8 cellular contexts compared by ENCODE assay signal in genomic region chr16:1979271-1980025, GRCh38. TPM values are rescaled to one million over a fixed set of nuclear protein-coding genes. Genes with fewer than 3 reads are reported as not detected.
DNase-seq lines count a peak whose midpoint lies in the region; ATAC-seq and TF ChIP-seq lines count a peak whose summit lies in the region.
"Had no signal": no experiment of that assay in that cellular context is flagged by ENCODE, and none has a peak within 500 bp of the region (broad histone marks: within the 10 kb centered on the region; RNA-seq: fewer than 3 reads in every experiment).

No MANE protein-coding gene starts in this region.

- no peak overlapping the region for H3K9ac ChIP-seq in neural progenitor cell

- peaks cover 3% of the 10 kb centered on the region for H3K36me3 Mint-ChIP-seq in neural progenitor cell

- H3K4me3 Mint-ChIP-seq in neural progenitor cell: no peak overlapping the region

- no peak for ATAC-seq in GM18870 (IDR thresholded peaks at IDR 0.05; ENCODE audit: unreplicated experiment)
- ATAC-seq: gastrocnemius medialis had no signal

- no peak overlapping the region for H2AFZ ChIP-seq in neural progenitor cell (replicated peaks)

- no peak overlapping the region for H3K27ac Mint-ChIP-seq in neural progenitor cell

- H3K27me3 Mint-ChIP-seq in neural progenitor cell (ENCODE audit: insufficient read depth, low read depth): peaks cover 24% of the 10 kb centered on the region

- DNase-seq in astrocyte of the hippocampus (ENCODE audit: low read depth, low spot score) (peak; percentile 25), neural progenitor cell (ENCODE audit: low spot score) (peak; percentile 52), NCI-H345 treated with DMSO at 0.1 percent for 48 hours (lab: John Stamatoyannopoulos, UW; ENCODE audit: unreplicated experiment) (no peak), NOMO-1 treated with DMSO at 0.1 percent for 48 hours (lab: John Stamatoyannopoulos, UW; ENCODE audit: unreplicated experiment) (no peak)
- DNase-seq: activated naive CD4-positive, alpha-beta T cell had no signal

- peaks cover 16% of the 10 kb centered on the region for H3K4me1 Mint-ChIP-seq in neural progenitor cell

- no peaks in the 10 kb centered on the region for H3K9me3 Mint-ChIP-seq in neural progenitor cell

- TF ChIP-seq RAD21 in Ishikawa (IDR thresholded peaks at IDR 0.05; ENCODE audit: low read depth): no peak

- H4K20me1 ChIP-seq in neural progenitor cell (ENCODE audit: low read depth): peaks cover 44% of the 10 kb centered on the region

- H3K9me3 ChIP-seq in neural progenitor cell (ENCODE audit: low read depth): no peaks in the 10 kb centered on the region
- H3K9me3 ChIP-seq: gastrocnemius medialis had no signal

- peaks cover 3% of the 10 kb centered on the region for H3K79me2 ChIP-seq in neural progenitor cell (ENCODE audit: low read depth)

- peaks cover 30% of the 10 kb centered on the region for H3K4me1 ChIP-seq in neural progenitor cell

- H3K27ac ChIP-seq in neural progenitor cell: no peak overlapping the region
- H3K27ac ChIP-seq: gastrocnemius medialis had no signal

- H3F3A ChIP-seq in neural progenitor cell (ENCODE audit: low read depth): peaks cover 26% of the 10 kb centered on the region

- H3K27me3 ChIP-seq in neural progenitor cell: peaks cover 56% of the 10 kb centered on the region
- H3K27me3 ChIP-seq: gastrocnemius medialis had no signal

- peak overlapping the region; percentile 77 for H3K4me2 ChIP-seq in neural progenitor cell

- TF ChIP-seq EP300 in Ishikawa (IDR thresholded peaks at IDR 0.05; ENCODE audit: borderline replicate concordance): no peak

- H3K4me3 ChIP-seq in neural progenitor cell: peak overlapping the region; percentile 25
- H3K4me3 ChIP-seq: gastrocnemius medialis had no signal

- TF ChIP-seq CTCF in neural progenitor cell (IDR thresholded peaks at IDR 0.05): no peak

- H3K36me3 ChIP-seq in neural progenitor cell: no peaks in the 10 kb centered on the region

TF ChIP-seq in Ishikawa, 13 proteins besides CTCF, POLR2A, EP300 and RAD21:
- TF ChIP-seq MAX (IDR thresholded peaks at IDR 0.05) (peak; percentile 72; the same call in 1 of the 2 replicates), CREB1 (IDR thresholded peaks at IDR 0.05; ENCODE audit: low read depth) (peak; percentile 54), EGR1 (IDR thresholded peaks at IDR 0.05) (peak; percentile 35; the same call in 1 of the 2 replicates), TAF1 (IDR thresholded peaks at IDR 0.05; ENCODE audit: low read depth) (no peak), TEAD4 (IDR thresholded peaks at IDR 0.05) (peak; percentile 16), YY1 (IDR thresholded peaks at IDR 0.05; ENCODE audit: low read depth) (no peak), TCF12 (IDR thresholded peaks at IDR 0.05; ENCODE audit: low read depth) (0 out of 2 replicates have a peak, but pooled peaks have one; percentile 47)

RNA-seq across cellular contexts. Expression of gene NOXO1, which starts 1.8 kb away (rescaled TPM):
- total RNA-seq in neural progenitor cell (ENCODE audit: low replicate concordance): not detected in 2 replicates

RNA-seq across cellular contexts. Expression of gene GFER, which starts 4.5 kb away (rescaled TPM):
- 35.1 and 35.5 TPM in 2 replicates for total RNA-seq in neural progenitor cell (ENCODE audit: low replicate concordance)

RNA-seq across cellular contexts. Expression of gene TBL3, which starts 7.6 kb away (rescaled TPM):
- total RNA-seq in neural progenitor cell (ENCODE audit: low replicate concordance): 30.7 and 47.6 TPM in 2 replicates

RNA-seq across cellular contexts. Expression of gene SYNGR3, which starts 10.3 kb away (rescaled TPM):
- total RNA-seq in neural progenitor cell (ENCODE audit: low replicate concordance): 4.4 and 8.7 TPM in 2 replicates

RNA-seq across cellular contexts. Expression of gene RNF151, which starts 12.8 kb away (rescaled TPM):
- total RNA-seq in neural progenitor cell (ENCODE audit: low replicate concordance): not detected in 2 replicates
- total RNA-seq: gastrocnemius medialis had no signal

Comparison
In these comparisons a context has a peak if more than half of its experiments do, and no peak if none do; other contexts are left out.
1. DNase-seq: peak in astrocyte of the hippocampus (single experiment) and neural progenitor cell (single experiment); none in NCI-H345 treated with DMSO at 0.1 percent for 48 hours (single experiment) and NOMO-1 treated with DMSO at 0.1 percent for 48 hours (single experiment).